ENCODE assay signal across 23 cellular contexts in genomic region chr12:5343711-5344110, GRCh38.
DNase-seq lines count a peak whose midpoint lies in the region; ATAC-seq and TF ChIP-seq lines count a peak whose summit lies in the region.
"Had no signal": no experiment of that assay in that cellular context is flagged by ENCODE, and none has a peak within 500 bp of the region (broad histone marks: within the 10 kb centered on the region; RNA-seq: fewer than 3 reads in every experiment).

No MANE protein-coding gene starts in this region.

- no peak for ATAC-seq in Right ventricle myocardium superior (ENCODE audit: poor library complexity)
- ATAC-seq: A549 had no signal

- dilution Hi-C loops in mammary epithelial cell (cut with HindIII; ENCODE audit: low sequenced_read_pairs) = no loop called here

- H3K27me3 ChIP-seq in mammary epithelial cell (ENCODE audit: insufficient read depth, low read length) (no peaks in the 10 kb centered on the region), esophagus muscularis mucosa (no peaks in the 10 kb centered on the region), trophoblast cell (ENCODE audit: insufficient read depth, low read length) (no peaks in the 10 kb centered on the region)
- H3K27me3 ChIP-seq: BE2C; BLaER1 treated with 17β-estradiol and CSF1 and Interleukin-3, amounts not matched to agents 10 nM and 100 nM had no signal

- H3K4me1 Mint-ChIP-seq in MCF 10A (ENCODE audit: insufficient read depth, unreplicated experiment) = no peaks in the 10 kb centered on the region
- H3K4me1 Mint-ChIP-seq in immature natural killer cell = no peaks in the 10 kb centered on the region
- H3K4me1 Mint-ChIP-seq in activated T-helper 1 cell treated with anti-CD3 and anti-CD28 coated beads, Interleukin-12 subunit alpha, Interleukin-12 subunit beta, Interleukin-2, Interleukin-4 antibody, amounts not matched to agents 30 ng/mL and 10 ng/mL and 1 ng/mL, durations not matched to agents 14 hours and 24 hours and 36 hours (ENCODE audit: low read depth) = no peaks in the 10 kb centered on the region
- H3K4me1 Mint-ChIP-seq: CD14-positive monocyte had no signal

- TF ChIP-seq EP300 in esophagus muscularis mucosa (IDR thresholded peaks at IDR 0.05) = no peak

- H3K36me3 ChIP-seq in mammary epithelial cell (ENCODE audit: insufficient read depth, low read length) = no peaks in the 10 kb centered on the region
- no peaks in the 10 kb centered on the region for H3K36me3 ChIP-seq in esophagus muscularis mucosa
- no peaks in the 10 kb centered on the region for H3K36me3 ChIP-seq in trophoblast cell (ENCODE audit: control insufficient read depth in 1 of 2, insufficient read depth in 2 of 2, low read length in 2 of 2)
- H3K36me3 ChIP-seq: BE2C; BLaER1 treated with 17β-estradiol and CSF1 and Interleukin-3, amounts not matched to agents 10 nM and 100 nM; HAP-1 had no signal

- H4K91ac ChIP-seq in trophoblast cell (ENCODE audit: low read depth, low read length) = no peak overlapping the region

- H3K79me2 ChIP-seq in mammary epithelial cell (ENCODE audit: insufficient read depth, low read length) (no peaks in the 10 kb centered on the region), trophoblast cell (ENCODE audit: control insufficient read depth, insufficient read depth, low read length, poor library complexity) (no peaks in the 10 kb centered on the region)

- no peak overlapping the region for H2BK5ac ChIP-seq in trophoblast cell (ENCODE audit: low read depth, low read length, poor library complexity)

- no peak overlapping the region for H2BK120ac ChIP-seq in trophoblast cell (ENCODE audit: insufficient read depth, low read length, poor library complexity)

- H3K27me3 Mint-ChIP-seq in MCF 10A (ENCODE audit: insufficient read depth, unreplicated experiment) = no peaks in the 10 kb centered on the region
- peaks cover 0 to 2% (median 0%) of the 10 kb centered on the region in 3 donors for H3K27me3 Mint-ChIP-seq in immature natural killer cell (ENCODE audit: low read depth in 3 of 3)
- H3K27me3 Mint-ChIP-seq in activated T-helper 1 cell treated with anti-CD3 and anti-CD28 coated beads, Interleukin-12 subunit alpha, Interleukin-12 subunit beta, Interleukin-2, Interleukin-4 antibody, amounts not matched to agents 30 ng/mL and 10 ng/mL and 1 ng/mL, durations not matched to agents 14 hours and 24 hours and 36 hours (ENCODE audit: insufficient read depth) = no peaks in the 10 kb centered on the region

- no peak overlapping the region for H3K4me3 ChIP-seq in mammary epithelial cell (replicated peaks in 1 of 3; ENCODE audit: insufficient read depth in 1 of 3, low read depth in 2 of 3, low read length in 3 of 3)
- no peak overlapping the region for H3K4me3 ChIP-seq in esophagus muscularis mucosa
- H3K4me3 ChIP-seq in trophoblast cell (ENCODE audit: low read depth, low read length) = no peak overlapping the region
- H3K4me3 ChIP-seq: A549; BLaER1 treated with 17β-estradiol and CSF1 and Interleukin-3, amounts not matched to agents 10 nM and 100 nM; HAP-1 had no signal

- H3K4me1 ChIP-seq in mammary epithelial cell (ENCODE audit: insufficient read depth, low read length) = peaks cover 31% of the 10 kb centered on the region
- no peaks in the 10 kb centered on the region for H3K4me1 ChIP-seq in esophagus muscularis mucosa
- H3K4me1 ChIP-seq in trophoblast cell (ENCODE audit: control insufficient read depth in 1 of 2, insufficient read depth in 2 of 2, low read length in 2 of 2) = peaks cover 9 to 16% of the 10 kb centered on the region in 2 experiments
- H3K4me1 ChIP-seq: A549; BE2C; BLaER1 treated with 17β-estradiol and CSF1 and Interleukin-3, amounts not matched to agents 10 nM and 100 nM; HAP-1 had no signal

- H3K9me3 ChIP-seq in mammary epithelial cell (replicated peaks; ENCODE audit: insufficient read depth, low read length) = no peaks in the 10 kb centered on the region
- no peaks in the 10 kb centered on the region for H3K9me3 ChIP-seq in esophagus muscularis mucosa
- no peaks in the 10 kb centered on the region for H3K9me3 ChIP-seq in trophoblast cell (ENCODE audit: insufficient read depth, low read depth, low read length)
- H3K9me3 ChIP-seq: A549; BE2C; BLaER1 treated with 17β-estradiol and CSF1 and Interleukin-3, amounts not matched to agents 10 nM and 100 nM had no signal

- H3K9ac ChIP-seq in mammary epithelial cell (ENCODE audit: insufficient read depth, low read length) = no peak overlapping the region
- no peak overlapping the region for H3K9ac ChIP-seq in trophoblast cell (ENCODE audit: low read length)
- H3K9ac ChIP-seq: BLaER1 treated with 17β-estradiol and CSF1 and Interleukin-3, amounts not matched to agents 10 nM and 100 nM had no signal

- H3K9me3 Mint-ChIP-seq in MCF 10A (ENCODE audit: unreplicated experiment) (peaks cover 43% of the 10 kb centered on the region), immature natural killer cell (peaks cover 0 to 5% (median 0%) of the 10 kb centered on the region in 6 donors)
- H3K9me3 Mint-ChIP-seq in activated T-helper 1 cell treated with anti-CD3 and anti-CD28 coated beads, Interleukin-12 subunit alpha, Interleukin-12 subunit beta, Interleukin-2, Interleukin-4 antibody, amounts not matched to agents 30 ng/mL and 10 ng/mL and 1 ng/mL, durations not matched to agents 14 hours and 24 hours and 36 hours = no peaks in the 10 kb centered on the region
- H3K9me3 Mint-ChIP-seq: HFFc6 had no signal

- BruUV-seq in mammary epithelial cell (replicated peaks; lab: Mats Ljungman, UMichigan) (no TSS peak), MCF 10A (replicated peaks; lab: Mats Ljungman, UMichigan) (no TSS peak)

- 24% methylated on average over 3 of the region's 3 CpGs for WGBS in mammary epithelial cell (ENCODE audit: low coverage, missing lambda C conversion rate)
- WGBS in esophagus muscularis mucosa = 82% methylated on average over 3 of the region's 3 CpGs
- no CpG with 5 or more reads among the region's 3 CpGs for WGBS in trophoblast cell (ENCODE audit: extremely low coverage, insufficient coverage, insufficient read length)

- no peak overlapping the region for H2AK5ac ChIP-seq in trophoblast cell (ENCODE audit: low read length)

- H3K4me2 ChIP-seq in mammary epithelial cell (ENCODE audit: insufficient read depth, low read depth, low read length) (no peak overlapping the region), trophoblast cell (ENCODE audit: low read length) (no peak overlapping the region)
- H3K4me2 ChIP-seq: A549; BLaER1 treated with 17β-estradiol and CSF1 and Interleukin-3, amounts not matched to agents 10 nM and 100 nM had no signal

- H4K20me1 ChIP-seq in mammary epithelial cell (ENCODE audit: insufficient read depth, low read length) = no peaks in the 10 kb centered on the region
- H4K20me1 ChIP-seq: BLaER1 treated with 17β-estradiol and CSF1 and Interleukin-3, amounts not matched to agents 10 nM and 100 nM had no signal

- no peaks in the 10 kb centered on the region for H3K36me3 Mint-ChIP-seq in MCF 10A (ENCODE audit: insufficient read depth, unreplicated experiment)
- H3K36me3 Mint-ChIP-seq in immature natural killer cell = no peaks in the 10 kb centered on the region
- no peaks in the 10 kb centered on the region for H3K36me3 Mint-ChIP-seq in activated T-helper 1 cell treated with anti-CD3 and anti-CD28 coated beads, Interleukin-12 subunit alpha, Interleukin-12 subunit beta, Interleukin-2, Interleukin-4 antibody, amounts not matched to agents 30 ng/mL and 10 ng/mL and 1 ng/mL, durations not matched to agents 14 hours and 24 hours and 36 hours (ENCODE audit: low read depth)
- H3K36me3 Mint-ChIP-seq: CD14-positive monocyte had no signal

- DNase-seq in mammary epithelial cell (peak; percentile 6), MCF 10A (ENCODE audit: unreplicated experiment) (no peak), esophagus muscularis mucosa (ENCODE audit: extremely low spot score) (peak; percentile 60), trophoblast cell (peak; percentile 48 to 51), Right ventricle myocardium superior (no peak), immature natural killer cell (no peak)
- no peak for DNase-seq in activated T-helper 1 cell treated with anti-CD3 and anti-CD28 coated beads, Interleukin-12 subunit alpha, Interleukin-12 subunit beta, Interleukin-2, Interleukin-4 antibody, amounts not matched to agents 30 ng/mL and 10 ng/mL and 1 ng/mL, durations not matched to agents 14 hours and 24 hours and 36 hours (ENCODE audit: low spot score)
- DNase-seq: 8988T; ACHN; AML-193; BE2C; CD4-positive, alpha-beta T cell; COR-L47; DMS153; DMS79; EL; GF-D8; GOT3; HFFc6 had no signal

- H3K18ac ChIP-seq in trophoblast cell (ENCODE audit: low read length) = no peak overlapping the region

- TF ChIP-seq POLR2A in esophagus muscularis mucosa (IDR thresholded peaks at IDR 0.05; ENCODE audit: low read depth) = no peak

- in situ Hi-C loops in mammary epithelial cell (cut with MboI; ENCODE audit: low sequenced_read_pairs in 2 of 2) = no loop called here

- no peak overlapping the region for H3K27ac Mint-ChIP-seq in MCF 10A (ENCODE audit: low read depth, unreplicated experiment)
- no peak overlapping the region for H3K27ac Mint-ChIP-seq in immature natural killer cell
- H3K27ac Mint-ChIP-seq in activated T-helper 1 cell treated with anti-CD3 and anti-CD28 coated beads, Interleukin-12 subunit alpha, Interleukin-12 subunit beta, Interleukin-2, Interleukin-4 antibody, amounts not matched to agents 30 ng/mL and 10 ng/mL and 1 ng/mL, durations not matched to agents 14 hours and 24 hours and 36 hours = no peak overlapping the region
- H3K27ac Mint-ChIP-seq: CD14-positive monocyte; CD4-positive, alpha-beta T cell; HFFc6 had no signal

- H2BK12ac ChIP-seq in trophoblast cell (ENCODE audit: low read length) = no peak overlapping the region

- H2AFZ ChIP-seq in mammary epithelial cell (ENCODE audit: low read depth, low read length) (peak overlapping the region; percentile 37), trophoblast cell (ENCODE audit: insufficient read depth, low read length, poor library complexity) (no peak overlapping the region)

- H3K4ac ChIP-seq in trophoblast cell (ENCODE audit: low read depth, low read length) = no peak overlapping the region

- CTCF ChIA-PET in mammary epithelial cell (lab: Charles Lee; ENCODE audit: low non-redundant PET) (no interaction called here), MCF 10A (lab: Yijun Ruan, JAX) (no interaction called here)

- no peak for TF ChIP-seq CTCF in mammary epithelial cell (conservative IDR thresholded peaks at IDR 0.05 in 1 of 2, IDR thresholded peaks at IDR 0.05 in 1 of 2; ENCODE audit: extremely low read depth in 1 of 2, insufficient read depth in 1 of 2, low read depth in 1 of 2, low read length in 2 of 2)
- TF ChIP-seq CTCF in MCF 10A (IDR thresholded peaks at IDR 0.05; ENCODE audit: unreplicated experiment) = no peak
- TF ChIP-seq CTCF in esophagus muscularis mucosa (IDR thresholded peaks at IDR 0.05) = no peak

- no peak overlapping the region for H3K14ac ChIP-seq in trophoblast cell (ENCODE audit: low read length)

- no peak overlapping the region for H4K8ac ChIP-seq in trophoblast cell (ENCODE audit: low read depth, low read length)

- no peak overlapping the region for H4K12ac ChIP-seq in trophoblast cell (ENCODE audit: low read depth, low read length)

- intact Hi-C loops in mammary epithelial cell (cut with micrococcal nuclease) = no loop called here
- intact Hi-C loops in MCF 10A (cut with micrococcal nuclease) = no loop called here
- intact Hi-C loops in esophagus muscularis mucosa (cut with DNase I) = no loop called here
- intact Hi-C loops in Right ventricle myocardium superior (cut with DNase I) = no loop called here
- intact Hi-C loops in activated T-helper 1 cell treated with anti-CD3 and anti-CD28 coated beads, Interleukin-12 subunit alpha, Interleukin-12 subunit beta, Interleukin-2, Interleukin-4 antibody, amounts not matched to agents 30 ng/mL and 10 ng/mL and 1 ng/mL, durations not matched to agents 14 hours and 24 hours and 36 hours (cut with micrococcal nuclease) = no loop called here

- H3K23ac ChIP-seq in trophoblast cell (ENCODE audit: low read length) = no peak overlapping the region

- POLR2A ChIA-PET in MCF 10A (lab: Yijun Ruan, JAX) = no interaction called here

- H3K27ac ChIP-seq in mammary epithelial cell (ENCODE audit: insufficient read depth, low read depth, low read length) = no peak overlapping the region
- no peak overlapping the region for H3K27ac ChIP-seq in esophagus muscularis mucosa (replicated peaks in 1 of 4)
- H3K27ac ChIP-seq in trophoblast cell (ENCODE audit: low read depth, low read length) = peak overlapping the region; percentile 90
- H3K27ac ChIP-seq: A549; BLaER1 treated with 17β-estradiol and CSF1 and Interleukin-3, amounts not matched to agents 10 nM and 100 nM had no signal

- H3K4me3 Mint-ChIP-seq in MCF 10A (ENCODE audit: unreplicated experiment) = no peak overlapping the region
- no peak overlapping the region for H3K4me3 Mint-ChIP-seq in immature natural killer cell
- H3K4me3 Mint-ChIP-seq in activated T-helper 1 cell treated with anti-CD3 and anti-CD28 coated beads, Interleukin-12 subunit alpha, Interleukin-12 subunit beta, Interleukin-2, Interleukin-4 antibody, amounts not matched to agents 30 ng/mL and 10 ng/mL and 1 ng/mL, durations not matched to agents 14 hours and 24 hours and 36 hours = no peak overlapping the region
- H3K4me3 Mint-ChIP-seq: CD14-positive monocyte; CD4-positive, alpha-beta T cell; HFFc6 had no signal

- peaks cover 14% of the 10 kb centered on the region for H3K79me1 ChIP-seq in trophoblast cell (ENCODE audit: low read length)

Comparison
In these comparisons a context has a peak if more than half of its experiments do, and no peak if none do; other contexts are left out.
1. DNase-seq: peak in mammary epithelial cell (single experiment), esophagus muscularis mucosa (single experiment) and trophoblast cell (2 of 2); none in MCF 10A (single experiment), Right ventricle myocardium superior (single experiment), immature natural killer cell (0 of 3) and activated T-helper 1 cell treated with anti-CD3 and anti-CD28 coated beads, Interleukin-12 subunit alpha, Interleukin-12 subunit beta, Interleukin-2, Interleukin-4 antibody, amounts not matched to agents 30 ng/mL and 10 ng/mL and 1 ng/mL, durations not matched to agents 14 hours and 24 hours and 36 hours (single experiment).